2 cellular contexts compared by ENCODE assay signal in the genomic region with DNA sequence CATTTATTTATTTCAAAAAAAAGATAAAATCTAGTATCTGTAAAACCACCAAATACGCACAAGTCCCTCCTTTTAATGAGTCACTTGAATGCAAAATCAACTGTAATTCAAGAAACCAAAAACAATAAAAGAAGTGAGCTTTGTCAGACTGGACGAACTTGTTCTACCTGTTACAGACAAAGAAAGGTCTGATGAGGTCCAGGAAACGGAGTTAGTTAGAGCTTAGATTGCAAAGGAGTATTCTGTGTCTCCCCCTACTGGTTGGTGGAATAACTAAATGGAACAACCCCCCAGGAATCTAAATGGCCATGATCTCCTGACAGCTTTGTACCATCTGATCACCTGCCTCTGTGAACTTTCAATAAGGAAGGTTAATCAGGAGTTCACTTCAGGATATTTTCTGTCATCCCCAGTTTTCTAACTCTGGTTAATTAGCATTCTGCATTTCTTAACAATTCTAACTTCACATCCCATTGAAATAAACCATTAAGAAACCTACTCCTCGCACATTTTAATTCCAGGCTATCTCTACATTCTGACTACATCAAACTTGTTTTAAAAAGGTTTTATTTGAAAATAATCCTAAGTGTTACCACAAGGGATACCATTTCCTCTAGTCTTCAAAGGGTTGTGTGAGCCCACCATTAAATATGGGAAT.
TF ChIP-seq lines count a peak whose summit lies in the region.

No MANE protein-coding gene starts in this region.

TF ChIP-seq in A549, 52 proteins besides CTCF, POLR2A, EP300 and RAD21 (continued from another document):
- TF ChIP-seq, protein P1, sequence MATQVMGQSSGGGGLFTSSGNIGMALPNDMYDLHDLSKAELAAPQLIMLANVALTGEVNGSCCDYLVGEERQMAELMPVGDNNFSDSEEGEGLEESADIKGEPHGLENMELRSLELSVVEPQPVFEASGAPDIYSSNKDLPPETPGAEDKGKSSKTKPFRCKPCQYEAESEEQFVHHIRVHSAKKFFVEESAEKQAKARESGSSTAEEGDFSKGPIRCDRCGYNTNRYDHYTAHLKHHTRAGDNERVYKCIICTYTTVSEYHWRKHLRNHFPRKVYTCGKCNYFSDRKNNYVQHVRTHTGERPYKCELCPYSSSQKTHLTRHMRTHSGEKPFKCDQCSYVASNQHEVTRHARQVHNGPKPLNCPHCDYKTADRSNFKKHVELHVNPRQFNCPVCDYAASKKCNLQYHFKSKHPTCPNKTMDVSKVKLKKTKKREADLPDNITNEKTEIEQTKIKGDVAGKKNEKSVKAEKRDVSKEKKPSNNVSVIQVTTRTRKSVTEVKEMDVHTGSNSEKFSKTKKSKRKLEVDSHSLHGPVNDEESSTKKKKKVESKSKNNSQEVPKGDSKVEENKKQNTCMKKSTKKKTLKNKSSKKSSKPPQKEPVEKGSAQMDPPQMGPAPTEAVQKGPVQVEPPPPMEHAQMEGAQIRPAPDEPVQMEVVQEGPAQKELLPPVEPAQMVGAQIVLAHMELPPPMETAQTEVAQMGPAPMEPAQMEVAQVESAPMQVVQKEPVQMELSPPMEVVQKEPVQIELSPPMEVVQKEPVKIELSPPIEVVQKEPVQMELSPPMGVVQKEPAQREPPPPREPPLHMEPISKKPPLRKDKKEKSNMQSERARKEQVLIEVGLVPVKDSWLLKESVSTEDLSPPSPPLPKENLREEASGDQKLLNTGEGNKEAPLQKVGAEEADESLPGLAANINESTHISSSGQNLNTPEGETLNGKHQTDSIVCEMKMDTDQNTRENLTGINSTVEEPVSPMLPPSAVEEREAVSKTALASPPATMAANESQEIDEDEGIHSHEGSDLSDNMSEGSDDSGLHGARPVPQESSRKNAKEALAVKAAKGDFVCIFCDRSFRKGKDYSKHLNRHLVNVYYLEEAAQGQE (IDR thresholded peaks at IDR 0.05): no peak
- TF ChIP-seq SMC3 (IDR thresholded peaks at IDR 0.05) (no peak), HEYL (CRISPR knock-in tag; IDR thresholded peaks at IDR 0.05) (no peak), FOSL2 (IDR thresholded peaks at IDR 0.05) (no peak), FOSL2 (CRISPR knock-in tag; IDR thresholded peaks at IDR 0.05) (no peak), EHMT2 (IDR thresholded peaks at IDR 0.05; ENCODE audit: low read depth) (no peak), KDM5A (IDR thresholded peaks at IDR 0.05) (no peak), PHF8 (IDR thresholded peaks at IDR 0.05; ENCODE audit: borderline replicate concordance, low read depth) (no peak), NPAS2 (CRISPR knock-in tag; IDR thresholded peaks at IDR 0.05; ENCODE audit: borderline replicate concordance) (no peak), CBX2 (IDR thresholded peaks at IDR 0.05; ENCODE audit: borderline replicate concordance, low read depth) (no peak), JUNB (IDR thresholded peaks at IDR 0.05) (no peak), E2F6 (IDR thresholded peaks at IDR 0.05; ENCODE audit: borderline replicate concordance, low read depth) (no peak), JUN (IDR thresholded peaks at IDR 0.05) (no peak), NFE2L2 (conservative IDR thresholded peaks at IDR 0.05; ENCODE audit: low read length) (no peak), MAZ (IDR thresholded peaks at IDR 0.05; ENCODE audit: borderline replicate concordance, low read depth, low read length) (no peak), HOXB13 (CRISPR knock-in tag; IDR thresholded peaks at IDR 0.05; ENCODE audit: low read depth) (no peak), ZFP36 (IDR thresholded peaks at IDR 0.05; ENCODE audit: borderline replicate concordance, partially characterized antibody) (no peak), MAX (IDR thresholded peaks at IDR 0.05) (no peak)
- TF ChIP-seq, protein P2, sequence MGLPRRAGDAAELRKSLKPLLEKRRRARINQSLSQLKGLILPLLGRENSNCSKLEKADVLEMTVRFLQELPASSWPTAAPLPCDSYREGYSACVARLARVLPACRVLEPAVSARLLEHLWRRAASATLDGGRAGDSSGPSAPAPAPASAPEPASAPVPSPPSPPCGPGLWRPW (IDR thresholded peaks at IDR 0.05): no peak

TF ChIP-seq in H1, 55 proteins besides CTCF, POLR2A, EP300 and RAD21 (continued from another document):
- TF ChIP-seq CHD7 (IDR thresholded peaks at IDR 0.05; ENCODE audit: insufficient replicate concordance, low read length) (peak; percentile 36), ATF2 (IDR thresholded peaks at IDR 0.05; ENCODE audit: low read length) (0 out of 2 replicates have a peak, but pooled peaks have one; percentile 58), NANOG (IDR thresholded peaks at IDR 0.05; ENCODE audit: insufficient read depth, low read depth, low read length, poor library complexity, severe bottlenecking) (no peak), BCL11A (IDR thresholded peaks at IDR 0.05; ENCODE audit: low read depth in 2 of 2, low read length in 2 of 2) (peak in 1 of 2 experiments; percentile 61), BRCA1 (IDR thresholded peaks at IDR 0.05; ENCODE audit: low read depth, low read length) (no peak), POU5F1 (IDR thresholded peaks at IDR 0.05; ENCODE audit: low read depth, low read length) (no peak), CTBP2 (IDR thresholded peaks at IDR 0.05; ENCODE audit: borderline replicate concordance, insufficient read depth, insufficient read length, low read length) (no peak), GABPA (IDR thresholded peaks at IDR 0.05; ENCODE audit: borderline replicate concordance, insufficient read depth, low read length) (no peak), TAF7 (optimal IDR thresholded peaks at IDR 0.05; ENCODE audit: borderline replicate concordance, low read depth, low read length) (no peak), TEAD4 (IDR thresholded peaks at IDR 0.05; ENCODE audit: low read depth, low read length) (peak; percentile 21; the same call in 1 of the 2 replicates), ASH2L (IDR thresholded peaks at IDR 0.05; ENCODE audit: low read length) (peak; percentile 63), CHD2 (IDR thresholded peaks at IDR 0.05; ENCODE audit: low read length) (0 out of 2 replicates have a peak, but pooled peaks have one; percentile 13), JUND (IDR thresholded peaks at IDR 0.05; ENCODE audit: low read length) (peak; percentile 72; the same call in 1 of the 2 replicates)
- TF ChIP-seq, protein P3, sequence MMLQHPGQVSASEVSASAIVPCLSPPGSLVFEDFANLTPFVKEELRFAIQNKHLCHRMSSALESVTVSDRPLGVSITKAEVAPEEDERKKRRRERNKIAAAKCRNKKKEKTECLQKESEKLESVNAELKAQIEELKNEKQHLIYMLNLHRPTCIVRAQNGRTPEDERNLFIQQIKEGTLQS (IDR thresholded peaks at IDR 0.05; ENCODE audit: insufficient read depth, low read depth, low read length): no peak
